1 cellular context compared by ENCODE assay signal in the genomic region with DNA sequence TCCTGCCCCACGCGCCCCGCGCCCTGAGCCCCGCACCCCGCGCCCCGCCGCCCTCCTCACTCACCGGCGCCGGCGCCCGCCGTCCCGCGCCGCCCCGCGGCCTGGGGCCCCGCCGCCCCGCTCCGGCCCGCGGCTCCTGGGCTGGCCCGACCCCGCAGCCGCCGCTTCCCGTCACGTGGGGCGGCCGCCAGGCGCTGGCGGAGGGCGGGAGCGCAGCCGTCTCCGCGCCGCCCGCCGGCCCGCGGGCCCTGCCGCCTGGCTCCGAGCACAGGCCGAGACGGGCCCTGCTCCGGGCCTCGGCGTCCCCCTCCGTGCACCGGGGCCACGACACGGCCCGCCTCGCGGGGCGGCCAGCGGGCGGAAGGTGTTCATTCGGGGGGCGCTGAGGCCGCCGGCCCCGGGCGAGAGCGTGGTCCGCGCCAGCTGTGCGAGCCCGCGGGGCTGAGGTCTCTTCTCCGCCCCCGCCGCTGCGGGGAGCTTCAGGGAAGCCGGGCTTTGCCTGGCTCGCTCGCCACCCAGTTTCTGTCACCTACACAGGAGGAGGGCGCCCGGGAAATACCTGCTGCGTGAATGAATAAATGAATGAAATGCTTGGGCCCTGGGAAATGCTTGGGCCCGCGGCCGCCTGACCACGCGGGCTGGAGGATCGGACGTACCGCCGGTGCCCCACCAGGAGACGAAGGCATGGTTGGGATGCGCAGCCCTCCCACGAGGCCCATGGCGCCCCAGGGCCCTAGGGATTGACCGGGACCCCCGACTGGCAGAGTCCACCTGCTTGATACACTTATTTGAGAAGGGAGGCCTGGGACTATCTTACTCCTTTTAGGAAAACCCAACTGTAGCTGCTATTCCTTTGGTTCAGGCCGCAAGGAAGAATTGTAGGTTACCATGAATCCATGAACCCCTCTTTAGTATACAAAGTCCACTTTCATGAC.
TF ChIP-seq lines count a peak whose summit lies in the region.

TSS of gene TGFBRAP1 (minus strand) at position 175 of the 935 bp plus-strand sequence. CDS start 21,434 bp downstream, outside the sequence.

TF ChIP-seq in HepG2, 621 proteins besides CTCF, POLR2A, EP300 and RAD21 (continued from another document and continues in another):
- TF ChIP-seq, protein P1, sequence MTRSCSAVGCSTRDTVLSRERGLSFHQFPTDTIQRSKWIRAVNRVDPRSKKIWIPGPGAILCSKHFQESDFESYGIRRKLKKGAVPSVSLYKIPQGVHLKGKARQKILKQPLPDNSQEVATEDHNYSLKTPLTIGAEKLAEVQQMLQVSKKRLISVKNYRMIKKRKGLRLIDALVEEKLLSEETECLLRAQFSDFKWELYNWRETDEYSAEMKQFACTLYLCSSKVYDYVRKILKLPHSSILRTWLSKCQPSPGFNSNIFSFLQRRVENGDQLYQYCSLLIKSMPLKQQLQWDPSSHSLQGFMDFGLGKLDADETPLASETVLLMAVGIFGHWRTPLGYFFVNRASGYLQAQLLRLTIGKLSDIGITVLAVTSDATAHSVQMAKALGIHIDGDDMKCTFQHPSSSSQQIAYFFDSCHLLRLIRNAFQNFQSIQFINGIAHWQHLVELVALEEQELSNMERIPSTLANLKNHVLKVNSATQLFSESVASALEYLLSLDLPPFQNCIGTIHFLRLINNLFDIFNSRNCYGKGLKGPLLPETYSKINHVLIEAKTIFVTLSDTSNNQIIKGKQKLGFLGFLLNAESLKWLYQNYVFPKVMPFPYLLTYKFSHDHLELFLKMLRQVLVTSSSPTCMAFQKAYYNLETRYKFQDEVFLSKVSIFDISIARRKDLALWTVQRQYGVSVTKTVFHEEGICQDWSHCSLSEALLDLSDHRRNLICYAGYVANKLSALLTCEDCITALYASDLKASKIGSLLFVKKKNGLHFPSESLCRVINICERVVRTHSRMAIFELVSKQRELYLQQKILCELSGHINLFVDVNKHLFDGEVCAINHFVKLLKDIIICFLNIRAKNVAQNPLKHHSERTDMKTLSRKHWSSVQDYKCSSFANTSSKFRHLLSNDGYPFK (CRISPR knock-in tag; IDR thresholded peaks at IDR 0.05; ENCODE audit: borderline replicate concordance): peak; percentile 36; the same call in 1 of the 2 replicates
- no peak for TF ChIP-seq TOE1 (CRISPR knock-in tag; IDR thresholded peaks at IDR 0.05)
- TF ChIP-seq MYPOP (CRISPR knock-in tag; IDR thresholded peaks at IDR 0.05): peak; percentile 69; the same call in 1 of the 2 replicates
- 0 out of 2 replicates have a peak, but pooled peaks have one; percentile 50 for TF ChIP-seq KMT2B (CRISPR knock-in tag; IDR thresholded peaks at IDR 0.05)
- peak; percentile 34; the same call in 1 of the 2 replicates for TF ChIP-seq MXD4 (CRISPR knock-in tag; IDR thresholded peaks at IDR 0.05)
- TF ChIP-seq ARID4A (CRISPR knock-in tag; IDR thresholded peaks at IDR 0.05; ENCODE audit: borderline replicate concordance): peak; percentile 78
- TF ChIP-seq ZNF253 (CRISPR knock-in tag; IDR thresholded peaks at IDR 0.05; ENCODE audit: borderline replicate concordance): no peak; the same call in 1 of the 2 replicates
- TF ChIP-seq DNMT3B (CRISPR knock-in tag; conservative IDR thresholded peaks at IDR 0.05): peak; percentile 84; the same call in 1 of the 2 replicates
- peak; percentile 76 for TF ChIP-seq AGO1 (IDR thresholded peaks at IDR 0.05; ENCODE audit: low read depth, low read length, poor library complexity, severe bottlenecking)
- no peak for TF ChIP-seq ZNF207 (IDR thresholded peaks at IDR 0.05; ENCODE audit: borderline replicate concordance)
- TF ChIP-seq ATRX (CRISPR knock-in tag; IDR thresholded peaks at IDR 0.05; ENCODE audit: borderline replicate concordance): no peak
- peak; percentile 44; the same call in 1 of the 2 replicates for TF ChIP-seq ZNF644 (CRISPR knock-in tag; IDR thresholded peaks at IDR 0.05; ENCODE audit: low read depth)
- TF ChIP-seq ZBTB3 (CRISPR knock-in tag; IDR thresholded peaks at IDR 0.05; ENCODE audit: borderline replicate concordance, low read depth): no peak; the same call in 1 of the 2 replicates
- no peak for TF ChIP-seq ZKSCAN1 (IDR thresholded peaks at IDR 0.05; ENCODE audit: low read length)
- TF ChIP-seq ZNF501 (CRISPR knock-in tag; IDR thresholded peaks at IDR 0.05): peak; percentile 46; the same call in 1 of the 2 replicates
- no peak for TF ChIP-seq ZNF383 (CRISPR knock-in tag; IDR thresholded peaks at IDR 0.05; ENCODE audit: borderline replicate concordance)
- peak; percentile 65; the same call in 1 of the 2 replicates for TF ChIP-seq ZNF768 (CRISPR knock-in tag; IDR thresholded peaks at IDR 0.05)
- TF ChIP-seq, protein P2, sequence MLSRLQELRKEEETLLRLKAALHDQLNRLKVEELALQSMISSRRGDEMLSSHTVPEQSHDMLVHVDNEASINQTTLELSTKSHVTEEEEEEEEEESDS (CRISPR knock-in tag; IDR thresholded peaks at IDR 0.05; ENCODE audit: borderline replicate concordance): 0 out of 2 replicates have a peak, but pooled peaks have one; percentile 66
- TF ChIP-seq, protein P3, sequence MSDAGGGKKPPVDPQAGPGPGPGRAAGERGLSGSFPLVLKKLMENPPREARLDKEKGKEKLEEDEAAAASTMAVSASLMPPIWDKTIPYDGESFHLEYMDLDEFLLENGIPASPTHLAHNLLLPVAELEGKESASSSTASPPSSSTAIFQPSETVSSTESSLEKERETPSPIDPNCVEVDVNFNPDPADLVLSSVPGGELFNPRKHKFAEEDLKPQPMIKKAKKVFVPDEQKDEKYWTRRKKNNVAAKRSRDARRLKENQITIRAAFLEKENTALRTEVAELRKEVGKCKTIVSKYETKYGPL (CRISPR knock-in tag; IDR thresholded peaks at IDR 0.05): peak; percentile 64; the same call in 1 of the 2 replicates
- peak; percentile 61 for TF ChIP-seq XRCC5 (optimal IDR thresholded peaks at IDR 0.05; ENCODE audit: low read length)
- TF ChIP-seq KDM6A (CRISPR knock-in tag; IDR thresholded peaks at IDR 0.05; ENCODE audit: low read depth): no peak
- TF ChIP-seq TCF12 (IDR thresholded peaks at IDR 0.05): no peak
- TF ChIP-seq TCF12 (CRISPR knock-in tag; IDR thresholded peaks at IDR 0.05): no peak
- TF ChIP-seq SRY (CRISPR knock-in tag; IDR thresholded peaks at IDR 0.05): peak; percentile 90; the same call in 1 of the 2 replicates
- TF ChIP-seq, protein P4, sequence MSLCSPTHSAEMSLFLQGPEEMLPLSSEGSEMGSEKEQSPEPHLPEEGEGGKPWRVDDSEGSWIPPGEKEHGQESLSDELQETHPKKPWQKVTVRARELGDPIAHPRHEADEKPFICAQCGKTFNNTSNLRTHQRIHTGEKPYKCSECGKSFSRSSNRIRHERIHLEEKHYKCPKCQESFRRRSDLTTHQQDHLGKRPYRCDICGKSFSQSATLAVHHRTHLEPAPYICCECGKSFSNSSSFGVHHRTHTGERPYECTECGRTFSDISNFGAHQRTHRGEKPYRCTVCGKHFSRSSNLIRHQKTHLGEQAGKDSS (CRISPR knock-in tag; IDR thresholded peaks at IDR 0.05; ENCODE audit: borderline replicate concordance, low read depth): peak; percentile 73
- peak; percentile 90; the same call in 1 of the 2 replicates for TF ChIP-seq ZFAT (CRISPR knock-in tag; conservative IDR thresholded peaks at IDR 0.05)
- no peak for TF ChIP-seq PHF20 (CRISPR knock-in tag; IDR thresholded peaks at IDR 0.05)
- no peak for TF ChIP-seq ZNF761 (CRISPR knock-in tag; conservative IDR thresholded peaks at IDR 0.05)
- TF ChIP-seq ZNF713 (CRISPR knock-in tag; IDR thresholded peaks at IDR 0.05): 0 out of 2 replicates have a peak, but pooled peaks have one; percentile 35
- no peak for TF ChIP-seq ATF2 (CRISPR knock-in tag; IDR thresholded peaks at IDR 0.05)
- TF ChIP-seq ZZZ3 (CRISPR knock-in tag; IDR thresholded peaks at IDR 0.05; ENCODE audit: borderline replicate concordance): no peak; the same call in 1 of the 2 replicates
- TF ChIP-seq, protein P5, sequence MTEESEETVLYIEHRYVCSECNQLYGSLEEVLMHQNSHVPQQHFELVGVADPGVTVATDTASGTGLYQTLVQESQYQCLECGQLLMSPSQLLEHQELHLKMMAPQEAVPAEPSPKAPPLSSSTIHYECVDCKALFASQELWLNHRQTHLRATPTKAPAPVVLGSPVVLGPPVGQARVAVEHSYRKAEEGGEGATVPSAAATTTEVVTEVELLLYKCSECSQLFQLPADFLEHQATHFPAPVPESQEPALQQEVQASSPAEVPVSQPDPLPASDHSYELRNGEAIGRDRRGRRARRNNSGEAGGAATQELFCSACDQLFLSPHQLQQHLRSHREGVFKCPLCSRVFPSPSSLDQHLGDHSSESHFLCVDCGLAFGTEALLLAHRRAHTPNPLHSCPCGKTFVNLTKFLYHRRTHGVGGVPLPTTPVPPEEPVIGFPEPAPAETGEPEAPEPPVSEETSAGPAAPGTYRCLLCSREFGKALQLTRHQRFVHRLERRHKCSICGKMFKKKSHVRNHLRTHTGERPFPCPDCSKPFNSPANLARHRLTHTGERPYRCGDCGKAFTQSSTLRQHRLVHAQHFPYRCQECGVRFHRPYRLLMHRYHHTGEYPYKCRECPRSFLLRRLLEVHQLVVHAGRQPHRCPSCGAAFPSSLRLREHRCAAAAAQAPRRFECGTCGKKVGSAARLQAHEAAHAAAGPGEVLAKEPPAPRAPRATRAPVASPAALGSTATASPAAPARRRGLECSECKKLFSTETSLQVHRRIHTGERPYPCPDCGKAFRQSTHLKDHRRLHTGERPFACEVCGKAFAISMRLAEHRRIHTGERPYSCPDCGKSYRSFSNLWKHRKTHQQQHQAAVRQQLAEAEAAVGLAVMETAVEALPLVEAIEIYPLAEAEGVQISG (CRISPR knock-in tag; IDR thresholded peaks at IDR 0.05): peak; percentile 68
- TF ChIP-seq ZFY (CRISPR knock-in tag; IDR thresholded peaks at IDR 0.05): peak; percentile 94
- TF ChIP-seq ZNF124 (CRISPR knock-in tag; IDR thresholded peaks at IDR 0.05): no peak
- TF ChIP-seq, protein P6, sequence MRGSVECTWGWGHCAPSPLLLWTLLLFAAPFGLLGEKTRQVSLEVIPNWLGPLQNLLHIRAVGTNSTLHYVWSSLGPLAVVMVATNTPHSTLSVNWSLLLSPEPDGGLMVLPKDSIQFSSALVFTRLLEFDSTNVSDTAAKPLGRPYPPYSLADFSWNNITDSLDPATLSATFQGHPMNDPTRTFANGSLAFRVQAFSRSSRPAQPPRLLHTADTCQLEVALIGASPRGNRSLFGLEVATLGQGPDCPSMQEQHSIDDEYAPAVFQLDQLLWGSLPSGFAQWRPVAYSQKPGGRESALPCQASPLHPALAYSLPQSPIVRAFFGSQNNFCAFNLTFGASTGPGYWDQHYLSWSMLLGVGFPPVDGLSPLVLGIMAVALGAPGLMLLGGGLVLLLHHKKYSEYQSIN (CRISPR knock-in tag; IDR thresholded peaks at IDR 0.05; ENCODE audit: borderline replicate concordance): no peak
- peak; percentile 11 for TF ChIP-seq HNRNPK (IDR thresholded peaks at IDR 0.05; ENCODE audit: low read depth, low read length, poor library complexity, severe bottlenecking)
- TF ChIP-seq ZNF772 (CRISPR knock-in tag; IDR thresholded peaks at IDR 0.05): peak; percentile 29; the same call in 1 of the 2 replicates
- no peak for TF ChIP-seq FOXM1 (CRISPR knock-in tag; IDR thresholded peaks at IDR 0.05)
- no peak for TF ChIP-seq ZC3H13 (CRISPR knock-in tag; IDR thresholded peaks at IDR 0.05)
- TF ChIP-seq TOPORS (CRISPR knock-in tag; IDR thresholded peaks at IDR 0.05): peak; percentile 61; the same call in 1 of the 2 replicates
- TF ChIP-seq SOX13 (IDR thresholded peaks at IDR 0.05): no peak
- TF ChIP-seq SOX13 (CRISPR knock-in tag; conservative IDR thresholded peaks at IDR 0.05 in 1 of 2, IDR thresholded peaks at IDR 0.05 in 1 of 2): no peak
- 0 out of 2 replicates have a peak, but pooled peaks have one; percentile 25 for TF ChIP-seq SSRP1 (CRISPR knock-in tag; IDR thresholded peaks at IDR 0.05)
- no peak for TF ChIP-seq PAWR (CRISPR knock-in tag; IDR thresholded peaks at IDR 0.05; ENCODE audit: borderline replicate concordance)
- TF ChIP-seq ZSCAN12 (CRISPR knock-in tag; IDR thresholded peaks at IDR 0.05): peak; percentile 72; the same call in 1 of the 2 replicates
- no peak for TF ChIP-seq TBP (CRISPR knock-in tag; IDR thresholded peaks at IDR 0.05)
- TF ChIP-seq CBX5 (CRISPR knock-in tag; IDR thresholded peaks at IDR 0.05; ENCODE audit: borderline replicate concordance): peak; percentile 47; the same call in 1 of the 2 replicates
